24 cellular contexts compared by ENCODE assay signal in genomic region chr2:51322612-51323011, GRCh38.
DNase-seq lines count a peak whose midpoint lies in the region; ATAC-seq, FAIRE-seq and TF ChIP-seq lines count a peak whose summit lies in the region.
"Had no signal": no experiment of that assay in that cellular context is flagged by ENCODE, and none has a peak within 500 bp of the region (broad histone marks: within the 10 kb centered on the region; RNA-seq: fewer than 3 reads in every experiment).

No MANE protein-coding gene starts in this region.

- intact Hi-C loops in HepG2 (cut with micrococcal nuclease; ENCODE audit: unreplicated experiment): no loop called here
- intact Hi-C loops in right lobe of liver (cut with DNase I): no loop called here
- intact Hi-C loops in K562 (cut with micrococcal nuclease): no loop called here
- intact Hi-C loops in gastrocnemius medialis (cut with DNase I; ENCODE audit: low total_unique reads): no loop called here

- H3K9me3 ChIP-seq in HepG2 (ENCODE audit: low read length) (peaks cover 89% of the 10 kb centered on the region), right lobe of liver (no peaks in the 10 kb centered on the region), K562 (replicated peaks; ENCODE audit: control insufficient read depth, insufficient read depth, low read depth, low read length) (no peaks in the 10 kb centered on the region), endocrine pancreas (ENCODE audit: control insufficient read depth, low read length) (no peaks in the 10 kb centered on the region), gastrocnemius medialis (no peaks in the 10 kb centered on the region)
- H3K9me3 ChIP-seq: BE2C, BLaER1 had no signal

- CTCF ChIA-PET in HepG2 (lab: Yijun Ruan, JAX; ENCODE audit: low intra/inter-chr PET ratio, low total read pairs): no interaction called here
- CTCF ChIA-PET in K562 (lab: Yijun Ruan, JAX; ENCODE audit: low intra/inter-chr PET ratio): no interaction called here

- TF ChIP-seq POLR2A in HepG2 (IDR thresholded peaks at IDR 0.05; ENCODE audit: insufficient read depth in 1 of 2, low read depth in 2 of 2, low read length in 2 of 2) (no peak), right lobe of liver (IDR thresholded peaks at IDR 0.05) (no peak), K562 (conservative IDR thresholded peaks at IDR 0.05) (no peak), gastrocnemius medialis (IDR thresholded peaks at IDR 0.05) (no peak)

- H3K36me3 ChIP-seq in HepG2 (replicated peaks in 1 of 2; ENCODE audit: control insufficient read depth in 1 of 2, insufficient read depth in 2 of 2, low read length in 2 of 2) (no peaks in the 10 kb centered on the region), right lobe of liver (no peaks in the 10 kb centered on the region), K562 (ENCODE audit: control insufficient read depth, insufficient read depth, low read length) (no peaks in the 10 kb centered on the region), endocrine pancreas (ENCODE audit: control insufficient read depth, insufficient read depth, low read length) (no peaks in the 10 kb centered on the region), gastrocnemius medialis (no peaks in the 10 kb centered on the region)
- H3K36me3 ChIP-seq: BE2C, BLaER1 had no signal

- no peak for ATAC-seq in HepG2
- ATAC-seq in right lobe of liver: no peak
- no peak for ATAC-seq in K562
- no peak for ATAC-seq in gastrocnemius medialis
- ATAC-seq: GM12878 had no signal

- in situ Hi-C loops in HepG2 (cut with HindIII; ENCODE audit: extremely low pct_ligation_motif_present, low pct_unique_long_range_greater_than_20kb) (no loop called here), K562 (cut with MboI) (no loop called here), gastrocnemius medialis (cut with MboI; ENCODE audit: low sequenced_read_pairs in 4 of 4) (no loop called here)

- TF ChIP-seq CTCF in HepG2 (CRISPR knock-in tag; IDR thresholded peaks at IDR 0.05): no peak
- no peak for TF ChIP-seq CTCF in right lobe of liver (IDR thresholded peaks at IDR 0.05)
- TF ChIP-seq CTCF in K562 (IDR thresholded peaks at IDR 0.05 in 2 of 3, conservative IDR thresholded peaks at IDR 0.05 in 1 of 3; ENCODE audit: insufficient read depth in 2 of 3, low read depth in 1 of 3, low read length in 3 of 3): no peak
- no peak for TF ChIP-seq CTCF in gastrocnemius medialis (IDR thresholded peaks at IDR 0.05 in 4 of 5, conservative IDR thresholded peaks at IDR 0.05 in 1 of 5)

- TF ChIP-seq RAD21 in HepG2 (CRISPR knock-in tag; IDR thresholded peaks at IDR 0.05): no peak
- no peak for TF ChIP-seq RAD21 in K562 (CRISPR knock-in tag; conservative IDR thresholded peaks at IDR 0.05 in 1 of 2, IDR thresholded peaks at IDR 0.05 in 1 of 2)

- no peaks in the 10 kb centered on the region for H3K4me1 ChIP-seq in HepG2 (ENCODE audit: insufficient read depth, low read length)
- no peaks in the 10 kb centered on the region for H3K4me1 ChIP-seq in right lobe of liver
- H3K4me1 ChIP-seq in K562 (replicated peaks in 1 of 2; ENCODE audit: control insufficient read depth in 2 of 2, insufficient read depth in 2 of 2, low read length in 2 of 2): no peaks in the 10 kb centered on the region
- peaks cover 9% of the 10 kb centered on the region for H3K4me1 ChIP-seq in endocrine pancreas (ENCODE audit: control insufficient read depth, insufficient read depth, low read length)
- no peaks in the 10 kb centered on the region for H3K4me1 ChIP-seq in gastrocnemius medialis
- H3K4me1 ChIP-seq: BE2C, BLaER1 had no signal

- H3K4me2 ChIP-seq in HepG2 (ENCODE audit: low read depth, low read length): no peak overlapping the region
- H3K4me2 ChIP-seq in K562 (ENCODE audit: insufficient read depth, low read length): no peak overlapping the region
- H3K4me2 ChIP-seq: BLaER1 had no signal

- H2AFZ ChIP-seq in HepG2 (ENCODE audit: low read length) (no peak overlapping the region), K562 (ENCODE audit: low read depth, low read length) (no peak overlapping the region)

- FAIRE-seq in HepG2 (lab: Jason Lieb, UNC) (no peak), K562 (lab: Jason Lieb, UNC) (no peak)
- FAIRE-seq: GM12878, GM12892, GM18507 had no signal

- 67% methylated on average over 1 of the region's 1 CpG for WGBS in HepG2 (ENCODE audit: low lambda C conversion rate)
- 93% methylated on average over 1 of the region's 1 CpG for WGBS in right lobe of liver (ENCODE audit: insufficient coverage, low coverage, low lambda C conversion rate, missing lambda C conversion rate)
- WGBS in K562 (ENCODE audit: insufficient coverage, low coverage, missing lambda C conversion rate): 0% methylated on average over 1 of the region's 1 CpG

- no peaks in the 10 kb centered on the region for H4K20me1 ChIP-seq in HepG2 (ENCODE audit: insufficient read depth, low read length)
- H4K20me1 ChIP-seq in K562 (replicated peaks; ENCODE audit: control insufficient read depth, insufficient read depth, low read length): no peaks in the 10 kb centered on the region
- H4K20me1 ChIP-seq: BLaER1 had no signal

- BruUV-seq in HepG2 (replicated peaks; lab: Mats Ljungman, UMichigan): no TSS peak
- no TSS peak for BruUV-seq in K562 (replicated peaks; lab: Mats Ljungman, UMichigan)

- H3K4me3 ChIP-seq in HepG2 (replicated peaks in 1 of 3; ENCODE audit: insufficient read depth in 1 of 3, low read depth in 2 of 3, low read length in 3 of 3): no peak overlapping the region
- H3K4me3 ChIP-seq in right lobe of liver: no peak overlapping the region
- no peak overlapping the region for H3K4me3 ChIP-seq in K562
- peak overlapping the region; percentile 59 for H3K4me3 ChIP-seq in endocrine pancreas (ENCODE audit: control insufficient read depth, insufficient read depth, low read length)
- H3K4me3 ChIP-seq in gastrocnemius medialis: no peak overlapping the region
- H3K4me3 ChIP-seq: BLaER1, GM12878 had no signal

- TF ChIP-seq EP300 in HepG2 (IDR thresholded peaks at IDR 0.05; ENCODE audit: low read depth in 2 of 2, low read length in 2 of 2): no peak
- no peak for TF ChIP-seq EP300 in HepG2 (CRISPR knock-in tag; IDR thresholded peaks at IDR 0.05; ENCODE audit: borderline replicate concordance)
- TF ChIP-seq EP300 in K562 (IDR thresholded peaks at IDR 0.05; ENCODE audit: low read length): no peak

- H3K9ac ChIP-seq in HepG2 (ENCODE audit: insufficient read depth, low read depth, low read length) (no peak overlapping the region), K562 (ENCODE audit: insufficient read depth in 1 of 2, low read depth in 2 of 2, low read length in 2 of 2) (no peak overlapping the region), endocrine pancreas (ENCODE audit: control insufficient read depth, insufficient read depth, low read length) (no peak overlapping the region)
- H3K9ac ChIP-seq: BLaER1 had no signal

- no peak for DNase-seq in HepG2 (ENCODE audit: low spot score)
- DNase-seq in right lobe of liver: no peak
- DNase-seq in K562 (ENCODE audit: extremely low read depth in 1 of 4, low spot score in 3 of 4): no peak
- no peak for DNase-seq in foreskin melanocyte
- DNase-seq in gastrocnemius medialis: no peak
- DNase-seq: ACHN; BE2C; CD4-positive, alpha-beta memory T cell; CD4-positive, CD25-positive, alpha-beta regulatory T cell; CD8-positive, alpha-beta memory T cell; COR-L47; DMS 273 treated with DMSO at 0.1 percent for 48 hours; DMS153; DMS53; DMS79; DND-41; EL; GDM1 had no signal

- no peaks in the 10 kb centered on the region for H3K9me1 ChIP-seq in K562 (ENCODE audit: control insufficient read depth, insufficient read depth, low read length)

- no peak overlapping the region for H3K27ac ChIP-seq in HepG2 (ENCODE audit: extremely low read length, insufficient read depth, low read length)
- H3K27ac ChIP-seq in right lobe of liver: no peak overlapping the region
- no peak overlapping the region for H3K27ac ChIP-seq in K562 (ENCODE audit: extremely low read depth, low read depth, low read length)
- H3K27ac ChIP-seq in gastrocnemius medialis: no peak overlapping the region
- H3K27ac ChIP-seq: 22Rv1, BLaER1 had no signal

- no peaks in the 10 kb centered on the region for H3K79me2 ChIP-seq in HepG2 (ENCODE audit: insufficient read depth, low read length)
- no peaks in the 10 kb centered on the region for H3K79me2 ChIP-seq in K562 (ENCODE audit: control insufficient read depth, insufficient read depth, low read length)

- H3K27me3 ChIP-seq in HepG2 (ENCODE audit: control insufficient read depth in 1 of 2, insufficient read depth in 2 of 2, low read length in 2 of 2) (no peaks in the 10 kb centered on the region), right lobe of liver (no peaks in the 10 kb centered on the region), K562 (ENCODE audit: control insufficient read depth in 2 of 2, insufficient read depth in 2 of 2, low read length in 2 of 2) (no peaks in the 10 kb centered on the region), endocrine pancreas (ENCODE audit: control insufficient read depth, insufficient read depth, low read length) (no peaks in the 10 kb centered on the region), gastrocnemius medialis (no peaks in the 10 kb centered on the region)
- H3K27me3 ChIP-seq: BE2C, BLaER1 had no signal

- POLR2A ChIA-PET in HepG2 (lab: Yijun Ruan, JAX): no interaction called here
- POLR2A ChIA-PET in K562 (lab: Yijun Ruan, JAX): no interaction called here

TF ChIP-seq in HepG2, 621 proteins besides CTCF, POLR2A, EP300 and RAD21 (continues in another document):
- TF ChIP-seq ATM (IDR thresholded peaks at IDR 0.05; ENCODE audit: borderline replicate concordance): no peak
- no peak for TF ChIP-seq CEBPG (CRISPR knock-in tag; IDR thresholded peaks at IDR 0.05)
- no peak for TF ChIP-seq LCORL (IDR thresholded peaks at IDR 0.05)
- TF ChIP-seq LCORL (CRISPR knock-in tag; IDR thresholded peaks at IDR 0.05): no peak

TF ChIP-seq in K562, 482 proteins besides CTCF, POLR2A, EP300 and RAD21 (continues in another document):
- TF ChIP-seq HNRNPH1 (optimal IDR thresholded peaks at IDR 0.05; ENCODE audit: low read depth, low read length) (no peak), TFE3 (CRISPR knock-in tag; IDR thresholded peaks at IDR 0.05) (no peak), SRSF9 (IDR thresholded peaks at IDR 0.05; ENCODE audit: borderline replicate concordance, low read depth, low read length) (no peak), HNRNPL (IDR thresholded peaks at IDR 0.05; ENCODE audit: low read depth, low read length) (no peak), POU5F1 (IDR thresholded peaks at IDR 0.05; ENCODE audit: borderline replicate concordance, low read depth, low read length, partially characterized antibody) (no peak)

Comparison
In these comparisons a context has a peak if more than half of its experiments do, and no peak if none do; other contexts are left out.
1. Of the 241 proteins assayed by ChIP-seq in both HepG2 and K562: peak only in HepG2: none; only in K562: MAFG; in both: MAFF and MAFK; in neither: 238.